ENCODE assay signal across 8 cellular contexts in the genomic region with DNA sequence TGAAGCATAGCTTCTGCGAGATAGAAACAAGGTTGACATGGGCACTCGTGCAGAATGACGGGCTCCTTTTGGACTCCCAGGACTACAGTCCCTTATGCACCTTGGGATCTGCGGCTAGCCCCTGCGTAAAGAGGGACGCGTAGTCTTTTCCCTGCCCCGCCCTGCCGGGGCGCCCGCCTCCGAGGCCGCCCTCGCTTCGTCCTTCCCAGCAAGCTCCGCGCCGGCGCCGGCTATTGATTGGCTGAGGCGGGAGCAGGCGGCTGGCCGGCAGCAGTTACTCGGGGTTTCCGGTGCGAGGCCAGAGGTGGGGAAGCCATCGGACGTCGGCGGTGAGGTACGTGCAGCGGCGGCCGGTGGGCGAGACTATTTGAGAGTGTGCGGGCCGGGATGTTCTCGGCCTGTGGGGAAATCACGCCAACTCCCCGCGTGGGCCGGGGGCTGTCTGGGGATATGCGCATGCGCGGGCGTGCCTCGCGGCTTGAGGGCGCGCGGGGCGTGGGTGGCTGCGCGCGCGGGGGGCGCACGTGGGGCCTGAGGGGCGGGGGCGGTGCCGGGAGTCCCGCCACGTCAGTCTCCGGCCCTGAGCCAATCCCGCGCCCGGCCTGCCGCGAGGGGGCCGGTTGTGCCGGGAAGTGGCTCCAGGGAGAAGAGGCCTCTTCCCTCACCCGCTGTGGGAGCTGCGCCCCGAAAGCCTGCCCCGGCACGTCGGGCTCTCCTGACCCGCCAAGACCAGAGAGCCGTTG. TPM values are rescaled to one million over a fixed set of nuclear protein-coding genes. Genes with fewer than 3 reads are reported as not detected.
DNase-seq lines count a peak whose midpoint lies in the region; ATAC-seq and TF ChIP-seq lines count a peak whose summit lies in the region.

Gene TXLNA, plus strand, starts transcription at position 233 of the 743 bp plus-strand sequence. CDS start 671 bp downstream, outside the sequence.

- H3K27me3 ChIP-seq in right atrium auricular region (no peaks in the 10 kb centered on the region), rectal smooth muscle tissue (ENCODE audit: control insufficient read depth, insufficient read depth, low read length) (no peaks in the 10 kb centered on the region), vagina (no peaks in the 10 kb centered on the region)

- peak within 1 kb of the TSS; percentile 63 to 64 for H3K4me3 ChIP-seq in right atrium auricular region
- H3K4me3 ChIP-seq in rectal smooth muscle tissue (ENCODE audit: low read length), result peak within 1 kb of the TSS; percentile 56
- H3K4me3 ChIP-seq in vagina, result peak within 1 kb of the TSS; percentile 66 to 67

- DNase-seq in GM13977 (ENCODE audit: low spot score), result peak; percentile 98
- peak; percentile 66 for DNase-seq in NCI-H1694 treated with DMSO at 0.1 percent for 48 hours (lab: John Stamatoyannopoulos, UW)
- DNase-seq in T-helper 2 cell, result peak; percentile 81 to 92 (median 83)
- DNase-seq in right atrium auricular region (ENCODE audit: low spot score), result peak; percentile 96
- peak in 1 of 2 donors; percentile 95 for DNase-seq in vagina (ENCODE audit: extremely low spot score in 2 of 2)

- in situ Hi-C loops in GM13977 (cut with MboI; ENCODE audit: low pct_unique_long_range_greater_than_20kb, low sequenced_read_pairs, unreplicated experiment), result no loop called here

- peak within 1 kb of the TSS; percentile 42 for H3K9ac ChIP-seq in rectal smooth muscle tissue (ENCODE audit: low read length)

- H3K36me3 ChIP-seq in right atrium auricular region (peaks cover 22% of the 10 kb centered on the region), rectal smooth muscle tissue (ENCODE audit: control insufficient read depth, insufficient read depth, low read length) (peaks cover 14% of the 10 kb centered on the region), vagina (peaks cover 0 to 30% of the 10 kb centered on the region in 2 donors)

- TF ChIP-seq CTCF in GM13977 (IDR thresholded peaks at IDR 0.05; ENCODE audit: extremely low read depth, insufficient read depth, missing control alignments) (no peak), right atrium auricular region (IDR thresholded peaks at IDR 0.05) (peak in 1 of 2 donors; percentile 31), vagina (IDR thresholded peaks at IDR 0.05) (no peak)

- ATAC-seq in HG02884 (IDR thresholded peaks at IDR 0.05; ENCODE audit: unreplicated experiment), result peak; percentile 88

- peak in 1 of 2 donors; percentile 35 for TF ChIP-seq POLR2A in vagina (IDR thresholded peaks at IDR 0.05)

- H3K27ac ChIP-seq in angular gyrus (ENCODE audit: low read depth, low read length), result peak within 1 kb of the TSS; percentile 94
- peak within 1 kb of the TSS; percentile 93 to 96 for H3K27ac ChIP-seq in right atrium auricular region
- H3K27ac ChIP-seq in rectal smooth muscle tissue (ENCODE audit: low read depth, low read length), result peak within 1 kb of the TSS; percentile 99
- H3K27ac ChIP-seq in vagina, result peak within 1 kb of the TSS; percentile 89

- H3K9me3 ChIP-seq in right atrium auricular region, result no peaks in the 10 kb centered on the region
- H3K9me3 ChIP-seq in vagina, result no peaks in the 10 kb centered on the region

- intact Hi-C loops in vagina (cut with DNase I), result no loop called here

- H3K4me1 ChIP-seq in right atrium auricular region (peaks cover 0 to 45% of the 10 kb centered on the region in 2 donors), rectal smooth muscle tissue (ENCODE audit: control insufficient read depth, insufficient read depth, low read length) (peaks cover 17% of the 10 kb centered on the region), vagina (peaks cover 49% of the 10 kb centered on the region)

RNA-seq across cellular contexts. Expression of gene TXLNA, which starts in this region (rescaled TPM):
- total RNA-seq in right atrium auricular region, result 10 to 100 TPM; 16.1 to 29.4 TPM
- 45.7 TPM for total RNA-seq in vagina
